In genomic region chr11:130710442-130711101, GRCh38 we compare ENCODE assay signal across 21 cellular contexts.
DNase-seq lines count a peak whose midpoint lies in the region; TF ChIP-seq lines count a peak whose summit lies in the region.
"Had no signal": no experiment of that assay in that cellular context is flagged by ENCODE, and none has a peak within 500 bp of the region (broad histone marks: within the 10 kb centered on the region; RNA-seq: fewer than 3 reads in every experiment).

No MANE protein-coding gene starts in this region.

- DNase-seq in NCI-H1417 (lab: John Stamatoyannopoulos, UW), result peak in 2 of 3 experiments; percentile 7 to 43
- no peak for DNase-seq in NCI-H1417 treated with DMSO at 0.1 percent for 48 hours (lab: John Stamatoyannopoulos, UW)
- peak; percentile 67 for DNase-seq in NCI-H2029 treated with DMSO at 0.1 percent for 48 hours (lab: John Stamatoyannopoulos, UW)
- peak; percentile 57 for DNase-seq in hepatic stellate cell (ENCODE audit: low spot score)
- no peak for DNase-seq in NCI-H82 (lab: John Stamatoyannopoulos, UW)
- DNase-seq in NCI-H187 (lab: John Stamatoyannopoulos, UW), result no peak
- DNase-seq in ovary, result no peak
- DNase-seq: 8988T; activated CD4-positive, alpha-beta memory T cell treated with anti-CD3 and anti-CD28 coated beads for 36 hours; activated gamma-delta T cell treated with Interleukin-2 at 50 U/mL for 16 hours; foreskin melanocyte; naive thymus-derived CD8-positive, alpha-beta T cell; NCI-H1105 treated with DMSO at 0.1 percent for 48 hours; NCI-H2171 treated with DMSO at 0.1 percent for 48 hours; NCI-H526 treated with DMSO at 0.1 percent for 48 hours; spleen; stimulated activated CD4-positive, alpha-beta T cell treated with anti-CD3 and anti-CD28 coated beads, Interleukin-4, amount 100 ng/mL, for 24 hours; stomach; T-helper 17 cell had no signal

- H3K27ac ChIP-seq in skeletal muscle tissue (ENCODE audit: low read depth, low read length) (peak overlapping the region; percentile 52), ovary (no peak overlapping the region)
- H3K27ac ChIP-seq: SJSA1, spleen, stomach had no signal

- H3K4me1 ChIP-seq in skeletal muscle tissue (ENCODE audit: control insufficient read depth in 3 of 3, insufficient read depth in 3 of 3, low read length in 3 of 3) (peaks cover 0 to 3% (median 0%) of the 10 kb centered on the region in 3 donors), ovary (ENCODE audit: insufficient read depth) (no peaks in the 10 kb centered on the region)
- H3K4me1 ChIP-seq: SJSA1, spleen had no signal

- TF ChIP-seq EP300 in ovary (IDR thresholded peaks at IDR 0.05), result no peak

- H3K9me3 ChIP-seq in skeletal muscle tissue (ENCODE audit: control insufficient read depth in 3 of 3, low read length in 3 of 3) (no peaks in the 10 kb centered on the region), ovary (no peaks in the 10 kb centered on the region)
- H3K9me3 ChIP-seq: SJSA1, spleen, stomach had no signal

- H3K4me3 ChIP-seq in skeletal muscle tissue (ENCODE audit: low read length in 3 of 3), result no peak overlapping the region
- H3K4me3 ChIP-seq in ovary, result no peak overlapping the region
- H3K4me3 ChIP-seq: SJSA1, spleen, stomach had no signal

- no peak for TF ChIP-seq POLR2A in ovary (IDR thresholded peaks at IDR 0.05)

- H3K36me3 ChIP-seq in skeletal muscle tissue (ENCODE audit: control insufficient read depth in 3 of 3, insufficient read depth in 3 of 3, low read length in 3 of 3) (no peaks in the 10 kb centered on the region), ovary (no peaks in the 10 kb centered on the region)
- H3K36me3 ChIP-seq: SJSA1, spleen, stomach had no signal

- H3K9ac ChIP-seq in skeletal muscle tissue (ENCODE audit: low read depth in 1 of 3, low read length in 3 of 3), result no peak overlapping the region

- 79 to 84% (median 81%) methylated on average over 14 of the region's 14 CpGs for WGBS in ovary, 3 donors

- H3K27me3 ChIP-seq in skeletal muscle tissue (ENCODE audit: control insufficient read depth in 3 of 3, insufficient read depth in 3 of 3, low read length in 3 of 3), result no peaks in the 10 kb centered on the region
- no peaks in the 10 kb centered on the region for H3K27me3 ChIP-seq in ovary
- H3K27me3 ChIP-seq: SJSA1, stomach had no signal

- intact Hi-C loops in ovary (cut with DNase I), result no loop called here

- no peak for TF ChIP-seq CTCF in ovary (IDR thresholded peaks at IDR 0.05)

Comparison
In these comparisons a context has a peak if more than half of its experiments do, and no peak if none do; other contexts are left out.
1. DNase-seq: peak in NCI-H1417 (2 of 3), NCI-H2029 treated with DMSO at 0.1 percent for 48 hours (single experiment) and hepatic stellate cell (single experiment); none in NCI-H1417 treated with DMSO at 0.1 percent for 48 hours (single experiment), NCI-H82 (single experiment), NCI-H187 (0 of 2) and ovary (0 of 5).